ENCODE assay signal across 1 cellular context in genomic region chr12:3300833-3301401, GRCh38.
TF ChIP-seq lines count a peak whose summit lies in the region.

No MANE protein-coding gene starts in this region.

TF ChIP-seq in SK-N-SH treated with all-trans-retinoic acid at 6 μM for 48 hours, 23 proteins besides CTCF, POLR2A, EP300 and RAD21 (continued from another document):
- TF ChIP-seq PATZ1 (CRISPR knock-in tag; IDR thresholded peaks at IDR 0.05; ENCODE audit: borderline replicate concordance), result no peak
- no peak for TF ChIP-seq OSR1 (CRISPR knock-in tag; IDR thresholded peaks at IDR 0.05)
